ENCODE assay signal across 8 cellular contexts in the genomic region with DNA sequence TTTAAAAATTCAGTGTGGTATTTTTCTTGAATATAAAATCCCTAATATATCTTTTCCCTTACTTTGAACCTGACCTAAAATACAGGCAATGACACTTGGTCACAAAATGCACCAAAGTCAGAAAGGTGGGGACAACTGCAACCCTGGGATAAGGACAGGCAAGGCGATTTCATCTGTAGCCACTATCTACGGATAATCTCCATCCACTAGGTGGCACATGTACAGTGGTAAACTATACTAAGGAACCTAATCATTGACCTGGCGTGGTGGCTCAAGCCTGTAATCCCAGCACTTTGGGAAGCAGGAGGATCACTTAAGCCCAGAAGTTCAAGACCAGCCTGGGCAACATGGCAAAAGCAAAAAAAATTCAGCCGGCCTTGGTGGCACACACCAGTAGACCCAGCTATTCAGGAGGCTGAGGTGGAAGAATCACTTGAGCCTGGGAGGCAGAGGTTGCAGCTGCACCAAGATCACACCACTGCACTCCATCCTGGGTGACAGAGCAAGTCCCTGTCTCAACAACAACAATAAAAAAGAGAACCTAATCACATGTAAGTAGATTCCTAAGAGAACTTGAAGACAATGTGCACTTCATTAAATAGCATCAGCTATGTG.
DNase-seq lines count a peak whose midpoint lies in the region; ATAC-seq, FAIRE-seq and TF ChIP-seq lines count a peak whose summit lies in the region.

No MANE protein-coding gene starts in this region.

- TF ChIP-seq CTCF in D721Med (IDR thresholded peaks at IDR 0.05; ENCODE audit: insufficient read depth, missing control alignments): peak; percentile 45

- ATAC-seq in GM19043 (IDR thresholded peaks at IDR 0.05; ENCODE audit: low read depth, unreplicated experiment) (peak; percentile 53), HG03571 (IDR thresholded peaks at IDR 0.05; ENCODE audit: unreplicated experiment) (peak; percentile 50)

- DNase-seq in D721Med (ENCODE audit: insufficient read length, low spot score) (no peak), RKO (ENCODE audit: low spot score) (peak; percentile 72), dermis blood vessel endothelial cell (peak; percentile 78), medulla oblongata (ENCODE audit: extremely low spot score) (peak; percentile 62), dedifferentiated amniotic fluid mesenchymal stem cell (ENCODE audit: extremely low spot score) (no peak), NCI-H226 (no peak)

- FAIRE-seq in D721Med (lab: Jason Lieb, UNC): no peak

Comparison
In these comparisons a context has a peak if more than half of its experiments do, and no peak if none do; other contexts are left out.
1. DNase-seq: peak in RKO (single experiment), dermis blood vessel endothelial cell (single experiment) and medulla oblongata (single experiment); none in D721Med (single experiment), dedifferentiated amniotic fluid mesenchymal stem cell (single experiment) and NCI-H226 (single experiment).